3 cellular contexts compared by ENCODE assay signal in the genomic region with DNA sequence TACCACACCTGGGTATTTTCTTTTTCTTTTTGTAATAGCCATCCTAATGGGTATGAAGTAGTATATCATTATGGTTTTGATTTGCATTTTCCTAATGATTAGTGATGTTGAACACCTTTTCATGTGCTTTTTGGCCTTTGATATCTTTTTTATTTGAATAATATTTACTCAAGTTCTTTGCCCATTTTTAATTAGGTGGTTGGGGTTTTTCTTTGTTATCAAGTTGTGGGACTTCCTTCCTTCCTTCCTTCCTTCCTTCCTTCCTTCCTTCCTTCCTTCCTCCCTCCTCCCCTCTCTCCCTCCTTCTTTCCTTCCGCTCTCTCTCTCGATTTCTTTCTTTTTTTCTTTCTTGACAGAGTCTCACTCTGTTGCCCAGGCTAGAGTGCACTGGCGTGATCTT.
"Had no signal": no experiment of that assay in that cellular context is flagged by ENCODE, and none has a peak within 500 bp of the region (broad histone marks: within the 10 kb centered on the region; RNA-seq: fewer than 3 reads in every experiment).

No MANE protein-coding gene starts in this region.

- H3K4me3 ChIP-seq: GM12878 had no signal

- ATAC-seq: GM12878 had no signal

- DNase-seq: GDM1, GF-D8 had no signal
